Comparison of ENCODE assay signal across 1 cellular context in the genomic region with DNA sequence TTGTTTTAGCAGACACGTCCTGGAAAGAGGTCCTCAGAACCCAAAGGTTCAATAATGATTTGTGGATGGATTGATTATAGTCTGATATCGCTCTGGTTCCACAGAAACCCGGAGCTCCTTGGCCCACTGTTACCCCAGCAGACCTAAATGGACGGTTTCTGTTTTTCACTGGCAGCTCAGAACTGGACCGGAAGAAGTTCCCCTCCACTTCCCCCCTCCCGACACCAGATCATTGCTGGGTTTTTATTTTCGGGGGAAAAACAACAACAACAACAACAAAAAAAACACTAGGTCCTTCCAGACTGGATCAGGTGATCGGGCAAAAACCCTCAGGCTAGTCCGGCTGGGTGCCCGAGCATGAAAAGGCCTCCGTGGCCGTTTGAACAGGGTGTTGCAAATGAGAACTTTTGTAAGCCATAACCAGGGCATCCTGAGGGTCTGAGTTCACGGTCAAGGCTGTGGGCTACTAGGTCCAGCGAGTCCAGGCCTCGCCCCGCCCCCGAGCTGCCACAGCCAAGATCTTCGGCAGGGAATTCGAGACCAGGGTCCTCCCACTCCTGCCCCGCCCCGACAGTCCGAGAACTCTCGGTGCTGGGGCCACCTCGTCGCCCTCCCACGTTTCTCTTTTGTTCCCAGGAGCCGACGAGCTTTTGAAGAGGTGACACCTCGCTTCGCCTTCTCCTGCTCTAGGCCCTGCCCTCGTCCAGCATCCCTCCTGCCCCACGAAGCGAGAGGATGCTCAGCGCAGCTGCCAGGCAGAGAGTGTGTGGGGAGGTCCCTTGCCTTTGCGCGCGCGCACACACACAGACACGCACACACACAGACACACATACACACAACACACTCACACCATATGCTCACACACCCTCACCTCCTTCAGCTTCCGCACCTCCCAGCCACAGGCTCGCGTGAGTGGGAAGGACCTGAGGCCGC.
TF ChIP-seq lines count a peak whose summit lies in the region.

No MANE protein-coding gene starts in this region.

TF ChIP-seq in IMR-90, 13 proteins besides CTCF, POLR2A, EP300 and RAD21:
- TF ChIP-seq, protein P1, sequence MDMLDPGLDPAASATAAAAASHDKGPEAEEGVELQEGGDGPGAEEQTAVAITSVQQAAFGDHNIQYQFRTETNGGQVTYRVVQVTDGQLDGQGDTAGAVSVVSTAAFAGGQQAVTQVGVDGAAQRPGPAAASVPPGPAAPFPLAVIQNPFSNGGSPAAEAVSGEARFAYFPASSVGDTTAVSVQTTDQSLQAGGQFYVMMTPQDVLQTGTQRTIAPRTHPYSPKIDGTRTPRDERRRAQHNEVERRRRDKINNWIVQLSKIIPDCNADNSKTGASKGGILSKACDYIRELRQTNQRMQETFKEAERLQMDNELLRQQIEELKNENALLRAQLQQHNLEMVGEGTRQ (IDR thresholded peaks at IDR 0.05; ENCODE audit: low read depth, low read length), result no peak
- no peak for TF ChIP-seq FOS (IDR thresholded peaks at IDR 0.05; ENCODE audit: low read depth, low read length)
- TF ChIP-seq RFX5 (IDR thresholded peaks at IDR 0.05; ENCODE audit: low read depth, low read length), result no peak
- TF ChIP-seq, protein P2, sequence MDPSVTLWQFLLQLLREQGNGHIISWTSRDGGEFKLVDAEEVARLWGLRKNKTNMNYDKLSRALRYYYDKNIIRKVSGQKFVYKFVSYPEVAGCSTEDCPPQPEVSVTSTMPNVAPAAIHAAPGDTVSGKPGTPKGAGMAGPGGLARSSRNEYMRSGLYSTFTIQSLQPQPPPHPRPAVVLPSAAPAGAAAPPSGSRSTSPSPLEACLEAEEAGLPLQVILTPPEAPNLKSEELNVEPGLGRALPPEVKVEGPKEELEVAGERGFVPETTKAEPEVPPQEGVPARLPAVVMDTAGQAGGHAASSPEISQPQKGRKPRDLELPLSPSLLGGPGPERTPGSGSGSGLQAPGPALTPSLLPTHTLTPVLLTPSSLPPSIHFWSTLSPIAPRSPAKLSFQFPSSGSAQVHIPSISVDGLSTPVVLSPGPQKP (IDR thresholded peaks at IDR 0.05; ENCODE audit: borderline replicate concordance, low read depth, low read length), result no peak
- TF ChIP-seq CHD1 (IDR thresholded peaks at IDR 0.05; ENCODE audit: low read depth, low read length), result no peak
- TF ChIP-seq CEBPB (IDR thresholded peaks at IDR 0.05; ENCODE audit: low read depth, low read length), result no peak
- TF ChIP-seq MXI1 (IDR thresholded peaks at IDR 0.05; ENCODE audit: borderline replicate concordance, low read depth, low read length), result no peak
- TF ChIP-seq MAZ (IDR thresholded peaks at IDR 0.05; ENCODE audit: borderline replicate concordance, low read depth, low read length), result no peak
- TF ChIP-seq BHLHE40 (IDR thresholded peaks at IDR 0.05; ENCODE audit: low read depth, low read length), result no peak
- no peak for TF ChIP-seq SMC3 (IDR thresholded peaks at IDR 0.05; ENCODE audit: low read depth, low read length)
- TF ChIP-seq NFE2L2 (IDR thresholded peaks at IDR 0.05; ENCODE audit: low read depth, low read length), result no peak
- no peak for TF ChIP-seq RCOR1 (IDR thresholded peaks at IDR 0.05; ENCODE audit: insufficient replicate concordance, low read length)
- TF ChIP-seq MAFK (IDR thresholded peaks at IDR 0.05; ENCODE audit: low read depth, low read length), result no peak
